Comparison of ENCODE assay signal across 9 cellular contexts in the genomic region with DNA sequence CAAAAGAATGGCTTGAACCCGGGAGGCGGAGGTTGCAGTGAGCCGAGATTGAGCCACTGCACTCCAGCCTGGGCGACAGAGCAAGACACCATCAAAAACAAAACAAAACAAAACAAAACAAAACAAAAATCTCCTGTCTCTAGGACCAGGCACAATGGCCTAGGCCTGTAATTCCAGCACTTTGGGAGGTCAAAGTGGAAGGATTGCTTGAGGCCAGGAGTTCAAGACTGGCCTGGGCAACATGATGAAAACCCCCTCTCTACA. TPM values are rescaled to one million over a fixed set of nuclear protein-coding genes. Genes with fewer than 3 reads are reported as not detected.
"Had no signal": no experiment of that assay in that cellular context is flagged by ENCODE, and none has a peak within 500 bp of the region (broad histone marks: within the 10 kb centered on the region; RNA-seq: fewer than 3 reads in every experiment).

No MANE protein-coding gene starts in this region.

RNA-seq across cellular contexts. Expression of gene ZDHHC19, which starts 27.1 kb away (rescaled TPM):
- total RNA-seq: ascending aorta, body of pancreas, bronchial epithelial cell, chondrocyte, IMR-90, NCI-H460, OCI-LY7, Right ventricle myocardium inferior had no signal

RNA-seq across cellular contexts. Expression of gene SLC51A, which starts 32.2 kb away (rescaled TPM):
- total RNA-seq: ascending aorta, bronchial epithelial cell, chondrocyte, IMR-90, NCI-H460, OCI-LY7, T-cell had no signal
